8 cellular contexts compared by ENCODE assay signal in the genomic region with DNA sequence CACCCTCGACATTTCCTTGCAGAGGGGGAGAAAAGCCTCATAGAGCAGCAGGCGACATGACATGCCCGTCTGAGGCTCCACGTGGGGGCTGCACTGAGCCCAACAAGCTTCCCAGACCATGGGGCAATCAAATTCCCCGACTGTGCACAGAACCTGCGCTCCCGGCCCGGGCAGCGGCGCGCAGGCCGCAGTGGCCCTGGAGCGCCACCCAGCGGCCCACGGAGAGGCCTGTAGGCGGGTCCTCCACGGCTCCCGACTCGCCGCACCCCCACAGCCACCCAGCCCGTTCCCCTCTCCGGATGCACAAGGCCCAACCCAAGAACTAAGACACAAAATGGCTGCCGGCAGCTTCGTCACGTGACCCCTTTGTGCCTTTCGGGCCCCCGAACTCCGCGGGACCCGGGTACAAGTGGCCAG. TPM values are rescaled to one million over a fixed set of nuclear protein-coding genes. Genes with fewer than 3 reads are reported as not detected.
DNase-seq lines count a peak whose midpoint lies in the region; ATAC-seq and TF ChIP-seq lines count a peak whose summit lies in the region.

No MANE protein-coding gene starts in this region.

- POLR2A ChIA-PET in PC-3 (lab: Charles Lee; ENCODE audit: unreplicated experiment): interaction anchor here (1.2 kb wide), 1 partner anchor 22 kb away, joined by 4 read pairs; no protein-coding TSS in a partner anchor
- POLR2A ChIA-PET in naive thymus-derived CD4-positive, alpha-beta T cell (lab: Charles Lee): interaction anchor here (0.6 to 2.4 kb wide), 17 partner anchors 9 to 292 kb away, joined by 3 to 22 read pairs (median 4); a partner anchor contains a TSS

- ATAC-seq in DND-41 (ENCODE audit: insufficient read depth, low read depth) (peak; percentile 88), GM21723 (IDR thresholded peaks at IDR 0.05; ENCODE audit: unreplicated experiment) (peak; percentile 81), PC-3 (peak; percentile 84)
- peak; percentile 92 for ATAC-seq in naive thymus-derived CD4-positive, alpha-beta T cell
- ATAC-seq in stimulated activated memory B cell treated with anti-CD40 and anti-IgM and Interleukin-4, amounts not matched to agents 10 μg/mL and 1 μg/mL and 100 μg/mL, for 72 hours: peak; percentile 95

- H3K79me2 ChIP-seq in DND-41 (ENCODE audit: insufficient read depth, low read length): peaks cover 87% of the 10 kb centered on the region
- peaks cover 63% of the 10 kb centered on the region for H3K79me2 ChIP-seq in PC-3 (ENCODE audit: low read length)
- H3K79me2 ChIP-seq in fibroblast of lung (ENCODE audit: control insufficient read depth, insufficient read depth, low read length): peaks cover 50% of the 10 kb centered on the region

- H3K4me2 ChIP-seq in DND-41 (ENCODE audit: insufficient read depth, low read length) (peak overlapping the region; percentile 86), PC-3 (ENCODE audit: low read length) (peak overlapping the region; percentile 80), fibroblast of lung (ENCODE audit: extremely low read depth, insufficient read depth, low read length) (peak overlapping the region; percentile 90)

- H3K4me1 ChIP-seq in DND-41 (ENCODE audit: insufficient read depth, low read length) (peaks cover 47% of the 10 kb centered on the region), PC-3 (ENCODE audit: insufficient read depth, low read length) (peaks cover 36% of the 10 kb centered on the region), fibroblast of lung (ENCODE audit: control insufficient read depth, extremely low read depth, insufficient read depth, low read length) (peaks cover 2% of the 10 kb centered on the region)
- peaks cover 42 to 50% of the 10 kb centered on the region in 2 donors for H3K4me1 ChIP-seq in naive thymus-derived CD4-positive, alpha-beta T cell (ENCODE audit: control insufficient read depth in 2 of 2, insufficient read depth in 2 of 2, low read length in 2 of 2)

- H3K9me3 ChIP-seq in DND-41 (ENCODE audit: insufficient read depth, low read length, severe bottlenecking) (no peaks in the 10 kb centered on the region), PC-3 (ENCODE audit: low read length) (no peaks in the 10 kb centered on the region), fibroblast of lung (ENCODE audit: control insufficient read depth, insufficient read depth, low read depth, low read length) (no peaks in the 10 kb centered on the region)
- no peaks in the 10 kb centered on the region for H3K9me3 ChIP-seq in naive thymus-derived CD4-positive, alpha-beta T cell (ENCODE audit: control insufficient read depth in 2 of 3, low read length in 3 of 3)

- peak; percentile 96 for DNase-seq in DND-41
- peak; percentile 97 for DNase-seq in KBM-7
- peak; percentile 99 for DNase-seq in PC-3
- DNase-seq in activated T-helper 1 cell treated with anti-CD3 and anti-CD28 coated beads, Interleukin-2, amount 50 U/mL, for 16 hours (ENCODE audit: low read depth in 1 of 2, low spot score in 1 of 2): peak; percentile 92 to 93
- peak; percentile 93 to 96 for DNase-seq in fibroblast of lung (ENCODE audit: low read depth in 2 of 2)
- peak in 8 of 9 donors; percentile 93 to 98 (median 97) for DNase-seq in naive thymus-derived CD4-positive, alpha-beta T cell

- H3K36me3 Mint-ChIP-seq in naive thymus-derived CD4-positive, alpha-beta T cell: peaks cover 0 to 25% (median 0%) of the 10 kb centered on the region in 5 donors
- peaks cover 9% of the 10 kb centered on the region for H3K36me3 Mint-ChIP-seq in stimulated activated memory B cell treated with anti-CD40 and anti-IgM and Interleukin-4, amounts not matched to agents 10 μg/mL and 1 μg/mL and 100 μg/mL, for 72 hours

- H3K4me3 Mint-ChIP-seq in naive thymus-derived CD4-positive, alpha-beta T cell: peak overlapping the region; percentile 86 to 97 (median 93)
- peak overlapping the region; percentile 96 for H3K4me3 Mint-ChIP-seq in stimulated activated memory B cell treated with anti-CD40 and anti-IgM and Interleukin-4, amounts not matched to agents 10 μg/mL and 1 μg/mL and 100 μg/mL, for 72 hours

- TF ChIP-seq CTCF in DND-41 (IDR thresholded peaks at IDR 0.05; ENCODE audit: borderline replicate concordance, extremely low read depth, low read length, poor library complexity, severe bottlenecking): peak; percentile 91
- TF ChIP-seq CTCF in PC-3 (conservative IDR thresholded peaks at IDR 0.05; ENCODE audit: low read depth, low read length): peak; percentile 99
- peak; percentile 72 to 95 for TF ChIP-seq CTCF in fibroblast of lung (conservative IDR thresholded peaks at IDR 0.05 in 1 of 2, IDR thresholded peaks at IDR 0.05 in 1 of 2; ENCODE audit: low read depth in 1 of 2, low read length in 2 of 2)

- CTCF ChIA-PET in PC-3 (lab: Charles Lee): interaction anchor here (0.5 to 1.4 kb wide), 6 partner anchors 8 to 90 kb away, joined by 3 to 7 read pairs (median 4); no protein-coding TSS in a partner anchor
- CTCF ChIA-PET in naive thymus-derived CD4-positive, alpha-beta T cell (lab: Charles Lee): interaction anchor here (0.8 to 1.8 kb wide), 8 partner anchors 10 to 100 kb away, joined by 3 to 9 read pairs (median 4); a partner anchor contains a TSS

- H3K36me3 ChIP-seq in DND-41 (ENCODE audit: insufficient read depth, low read length): peaks cover 35% of the 10 kb centered on the region
- H3K36me3 ChIP-seq in PC-3 (ENCODE audit: low read depth, low read length): peaks cover 22% of the 10 kb centered on the region
- H3K36me3 ChIP-seq in fibroblast of lung (ENCODE audit: control insufficient read depth, insufficient read depth, low read length): no peaks in the 10 kb centered on the region
- peaks cover 0 to 8% (median 7%) of the 10 kb centered on the region in 3 experiments for H3K36me3 ChIP-seq in naive thymus-derived CD4-positive, alpha-beta T cell (ENCODE audit: control insufficient read depth in 2 of 3, insufficient read depth in 3 of 3, low read length in 3 of 3)

- no peaks in the 10 kb centered on the region for H3F3A ChIP-seq in PC-3 (ENCODE audit: low read length, unreplicated experiment)

- H4K20me1 ChIP-seq in DND-41 (ENCODE audit: insufficient read depth, low read length) (peaks cover 26% of the 10 kb centered on the region), PC-3 (ENCODE audit: low read length) (peaks cover 43% of the 10 kb centered on the region), fibroblast of lung (ENCODE audit: control insufficient read depth, extremely low read depth, insufficient read depth, low read length) (peaks cover 8% of the 10 kb centered on the region)

- BruUV-seq in PC-3 (replicated peaks; lab: Mats Ljungman, UMichigan): no TSS peak

- in situ Hi-C loops in KBM-7 (cut with MboI; ENCODE audit: low pct_unique_long_range_greater_than_20kb, low sequenced_read_pairs): no loop called here

- peak overlapping the region; percentile 99 to 100 (median 100) for H3K27ac Mint-ChIP-seq in naive thymus-derived CD4-positive, alpha-beta T cell
- H3K27ac Mint-ChIP-seq in stimulated activated memory B cell treated with anti-CD40 and anti-IgM and Interleukin-4, amounts not matched to agents 10 μg/mL and 1 μg/mL and 100 μg/mL, for 72 hours: peak overlapping the region; percentile 100

- H3K9me3 Mint-ChIP-seq in naive thymus-derived CD4-positive, alpha-beta T cell: no peaks in the 10 kb centered on the region
- H3K9me3 Mint-ChIP-seq in stimulated activated memory B cell treated with anti-CD40 and anti-IgM and Interleukin-4, amounts not matched to agents 10 μg/mL and 1 μg/mL and 100 μg/mL, for 72 hours: no peaks in the 10 kb centered on the region

- intact Hi-C loops in PC-3 (cut with micrococcal nuclease): loop anchor here (1.0 to 5.0 kb wide), 5 partner anchors 15 to 661 kb away; no protein-coding TSS in a partner anchor
- intact Hi-C loops in naive thymus-derived CD4-positive, alpha-beta T cell (cut with micrococcal nuclease): loop anchor here (1.0 to 10.0 kb wide), 17 partner anchors 14 to 1641 kb away; a partner anchor contains a TSS

- no peaks in the 10 kb centered on the region for H3K9me2 ChIP-seq in PC-3 (replicated peaks; ENCODE audit: low read length)

- peak overlapping the region; percentile 100 for H3K27ac ChIP-seq in DND-41 (ENCODE audit: low read length)
- H3K27ac ChIP-seq in PC-3 (ENCODE audit: low read length): peak overlapping the region; percentile 96
- H3K27ac ChIP-seq in fibroblast of lung (ENCODE audit: insufficient read depth, low read length): peak overlapping the region; percentile 97
- H3K27ac ChIP-seq in naive thymus-derived CD4-positive, alpha-beta T cell (ENCODE audit: low read depth, low read length): peak overlapping the region; percentile 99

- H3K9ac ChIP-seq in DND-41 (ENCODE audit: low read depth, low read length) (peak overlapping the region; percentile 100), PC-3 (ENCODE audit: low read length) (peak overlapping the region; percentile 99), fibroblast of lung (ENCODE audit: insufficient read depth, low read length) (peak overlapping the region; percentile 99)

- H3K27me3 ChIP-seq in DND-41 (ENCODE audit: insufficient read depth, low read length, poor library complexity): no peaks in the 10 kb centered on the region
- no peaks in the 10 kb centered on the region for H3K27me3 ChIP-seq in PC-3 (ENCODE audit: low read length)
- H3K27me3 ChIP-seq in fibroblast of lung (ENCODE audit: control insufficient read depth, insufficient read depth, low read length): no peaks in the 10 kb centered on the region
- no peaks in the 10 kb centered on the region for H3K27me3 ChIP-seq in naive thymus-derived CD4-positive, alpha-beta T cell (ENCODE audit: control insufficient read depth in 2 of 2, insufficient read depth in 2 of 2, low read length in 2 of 2)

- H2AFZ ChIP-seq in DND-41 (ENCODE audit: low read depth, low read length): peak overlapping the region; percentile 92
- H2AFZ ChIP-seq in PC-3 (ENCODE audit: low read length): peak overlapping the region; percentile 66
- no peak overlapping the region for H2AFZ ChIP-seq in fibroblast of lung (ENCODE audit: low read length)

- no peaks in the 10 kb centered on the region for H3K27me3 Mint-ChIP-seq in naive thymus-derived CD4-positive, alpha-beta T cell
- no peaks in the 10 kb centered on the region for H3K27me3 Mint-ChIP-seq in stimulated activated memory B cell treated with anti-CD40 and anti-IgM and Interleukin-4, amounts not matched to agents 10 μg/mL and 1 μg/mL and 100 μg/mL, for 72 hours

- H3K4me3 ChIP-seq in DND-41 (ENCODE audit: low read depth in 1 of 2, low read length in 2 of 2) (peak overlapping the region; percentile 86 to 87), PC-3 (ENCODE audit: low read length) (peak overlapping the region; percentile 87), fibroblast of lung (replicated peaks in 1 of 4; ENCODE audit: control extremely low read depth in 1 of 4, insufficient read depth in 1 of 4, low read depth in 3 of 4, low read length in 4 of 4) (peak overlapping the region; percentile 81 to 97 (median 84))
- H3K4me3 ChIP-seq in naive thymus-derived CD4-positive, alpha-beta T cell (ENCODE audit: low read length): peak overlapping the region; percentile 98

- peaks cover 35 to 77% (median 73%) of the 10 kb centered on the region in 7 donors for H3K4me1 Mint-ChIP-seq in naive thymus-derived CD4-positive, alpha-beta T cell
- peaks cover 63% of the 10 kb centered on the region for H3K4me1 Mint-ChIP-seq in stimulated activated memory B cell treated with anti-CD40 and anti-IgM and Interleukin-4, amounts not matched to agents 10 μg/mL and 1 μg/mL and 100 μg/mL, for 72 hours

RNA-seq across cellular contexts. Expression of a gene that starts 0.8 kb away (rescaled TPM):
- 72.7 and 148 TPM in 2 replicates for total RNA-seq in PC-3 (2014; rRNA removed)
- total RNA-seq in fibroblast of lung: 19.3 and 28.1 TPM in 2 replicates
- polyA plus RNA-seq in fibroblast of lung: 22.6 and 22.7 TPM in 2 replicates
- polyA plus RNA-seq in fibroblast of lung (2012): 10.5 and 10.6 TPM in 2 replicates
- 3.9 and 12.5 TPM in 2 replicates for polyA minus RNA-seq in fibroblast of lung (ENCODE audit: low replicate concordance)
- 100 to 1,000 TPM in 4 of 5 experiments, 10 to 100 TPM in 1; 46.0 to 156 (median 117) TPM for total RNA-seq in naive thymus-derived CD4-positive, alpha-beta T cell
- 10 to 100 TPM; 50.0 to 63.3 TPM for polyA plus RNA-seq in naive thymus-derived CD4-positive, alpha-beta T cell

Comparison
In these comparisons a context has a peak if more than half of its experiments do, and no peak if none do; other contexts are left out.
1. Peak in every context shown above with its lines: DNase-seq, ATAC-seq, H3K4me3 ChIP-seq and H3K27ac ChIP-seq.